ENCODE assay signal across 14 cellular contexts in genomic region chr11:118834428-118835028, GRCh38. TPM values are rescaled to one million over a fixed set of nuclear protein-coding genes. Genes with fewer than 3 reads are reported as not detected.
DNase-seq lines count a peak whose midpoint lies in the region; ATAC-seq lines count a peak whose summit lies in the region.
"Had no signal": no experiment of that assay in that cellular context is flagged by ENCODE, and none has a peak within 500 bp of the region (broad histone marks: within the 10 kb centered on the region; RNA-seq: fewer than 3 reads in every experiment).

No MANE protein-coding gene starts in this region.

- H3K4me1 Mint-ChIP-seq in activated CD4-positive, alpha-beta T cell treated with anti-CD3 and anti-CD28 coated beads, Interleukin-2, amount 10 ng/mL, durations not matched to agents 24 days and 14 days: peaks cover 13% of the 10 kb centered on the region
- peaks cover 38% of the 10 kb centered on the region for H3K4me1 Mint-ChIP-seq in stimulated activated memory B cell treated with anti-CD40 and anti-IgM and Interleukin-4, amounts not matched to agents 10 μg/mL and 1 μg/mL and 100 μg/mL, for 72 hours

- peak overlapping the region; percentile 74 for H3K27ac Mint-ChIP-seq in activated CD4-positive, alpha-beta T cell treated with anti-CD3 and anti-CD28 coated beads, Interleukin-2, amount 10 ng/mL, durations not matched to agents 24 days and 14 days
- H3K27ac Mint-ChIP-seq in stimulated activated memory B cell treated with anti-CD40 and anti-IgM and Interleukin-4, amounts not matched to agents 10 μg/mL and 1 μg/mL and 100 μg/mL, for 72 hours: peak overlapping the region; percentile 96

- peak overlapping the region; percentile 51 for H3K4me3 Mint-ChIP-seq in activated CD4-positive, alpha-beta T cell treated with anti-CD3 and anti-CD28 coated beads, Interleukin-2, amount 10 ng/mL, durations not matched to agents 24 days and 14 days
- peak overlapping the region; percentile 81 for H3K4me3 Mint-ChIP-seq in stimulated activated memory B cell treated with anti-CD40 and anti-IgM and Interleukin-4, amounts not matched to agents 10 μg/mL and 1 μg/mL and 100 μg/mL, for 72 hours

- peak; percentile 61 for DNase-seq in activated CD4-positive, alpha-beta T cell treated with anti-CD3 and anti-CD28 coated beads, Interleukin-2, amount 10 ng/mL, durations not matched to agents 24 days and 14 days
- no peak for DNase-seq in activated CD4-positive, alpha-beta T cell treated with anti-CD3 and anti-CD28 coated beads, Interleukin-2, amount 50 U/mL, for 4 hours
- DNase-seq in OCI-M1 (lab: John Stamatoyannopoulos, UW) (peak; percentile 81), fibroblast of gingiva (ENCODE audit: low read depth) (peak; percentile 12), OCI-M2 (lab: John Stamatoyannopoulos, UW; ENCODE audit: unreplicated experiment) (no peak), NCI-H1105 (lab: John Stamatoyannopoulos, UW) (no peak)
- DNase-seq: ACHN; central memory CD4-positive, alpha-beta T cell; NCI-H1694; right cardiac atrium had no signal

- H3K36me3 Mint-ChIP-seq in activated CD4-positive, alpha-beta T cell treated with anti-CD3 and anti-CD28 coated beads, Interleukin-2, amount 10 ng/mL, durations not matched to agents 24 days and 14 days (ENCODE audit: low read depth): no peaks in the 10 kb centered on the region
- no peaks in the 10 kb centered on the region for H3K36me3 Mint-ChIP-seq in stimulated activated memory B cell treated with anti-CD40 and anti-IgM and Interleukin-4, amounts not matched to agents 10 μg/mL and 1 μg/mL and 100 μg/mL, for 72 hours

- intact Hi-C loops in activated CD4-positive, alpha-beta T cell treated with anti-CD3 and anti-CD28 coated beads, Interleukin-2, amount 10 ng/mL, durations not matched to agents 24 days and 14 days (cut with micrococcal nuclease): loop anchor here (1.0 kb wide), 1 partner anchor 11 kb away; no protein-coding TSS in a partner anchor

- H3K9me3 Mint-ChIP-seq in activated CD4-positive, alpha-beta T cell treated with anti-CD3 and anti-CD28 coated beads, Interleukin-2, amount 10 ng/mL, durations not matched to agents 24 days and 14 days: no peaks in the 10 kb centered on the region
- no peaks in the 10 kb centered on the region for H3K9me3 Mint-ChIP-seq in stimulated activated memory B cell treated with anti-CD40 and anti-IgM and Interleukin-4, amounts not matched to agents 10 μg/mL and 1 μg/mL and 100 μg/mL, for 72 hours

- peak; percentile 61 for ATAC-seq in stimulated activated memory B cell treated with anti-CD40 and anti-IgM and Interleukin-4, amounts not matched to agents 10 μg/mL and 1 μg/mL and 100 μg/mL, for 72 hours
- ATAC-seq in HG03457 (IDR thresholded peaks at IDR 0.05; ENCODE audit: unreplicated experiment): no peak
- ATAC-seq: right cardiac atrium had no signal

- H3K27me3 Mint-ChIP-seq in activated CD4-positive, alpha-beta T cell treated with anti-CD3 and anti-CD28 coated beads, Interleukin-2, amount 10 ng/mL, durations not matched to agents 24 days and 14 days: no peaks in the 10 kb centered on the region
- no peaks in the 10 kb centered on the region for H3K27me3 Mint-ChIP-seq in stimulated activated memory B cell treated with anti-CD40 and anti-IgM and Interleukin-4, amounts not matched to agents 10 μg/mL and 1 μg/mL and 100 μg/mL, for 72 hours

RNA-seq across cellular contexts. Expression of gene DDX6, which starts 43.6 kb away (rescaled TPM):
- total RNA-seq in activated CD4-positive, alpha-beta T cell treated with anti-CD3 and anti-CD28 coated beads, Interleukin-2, amount 10 ng/mL, durations not matched to agents 24 days and 14 days: 117 TPM in 2 replicates

RNA-seq across cellular contexts. Expression of gene CXCR5, which starts 49.2 kb away (rescaled TPM):
- total RNA-seq in activated CD4-positive, alpha-beta T cell treated with anti-CD3 and anti-CD28 coated beads, Interleukin-2, amount 10 ng/mL, durations not matched to agents 24 days and 14 days: 6.1 and 6.4 TPM in 2 replicates
- total RNA-seq: glomerular endothelial cell, lung microvascular endothelial cell, right cardiac atrium had no signal

Comparison
In these comparisons a context has a peak if more than half of its experiments do, and no peak if none do; other contexts are left out.
1. DNase-seq: peak in activated CD4-positive, alpha-beta T cell treated with anti-CD3 and anti-CD28 coated beads, Interleukin-2, amount 10 ng/mL, durations not matched to agents 24 days and 14 days (single experiment), OCI-M1 (single experiment) and fibroblast of gingiva (single experiment); none in activated CD4-positive, alpha-beta T cell treated with anti-CD3 and anti-CD28 coated beads, Interleukin-2, amount 50 U/mL, for 4 hours (0 of 2), OCI-M2 (single experiment) and NCI-H1105 (single experiment).